In the genomic region with DNA sequence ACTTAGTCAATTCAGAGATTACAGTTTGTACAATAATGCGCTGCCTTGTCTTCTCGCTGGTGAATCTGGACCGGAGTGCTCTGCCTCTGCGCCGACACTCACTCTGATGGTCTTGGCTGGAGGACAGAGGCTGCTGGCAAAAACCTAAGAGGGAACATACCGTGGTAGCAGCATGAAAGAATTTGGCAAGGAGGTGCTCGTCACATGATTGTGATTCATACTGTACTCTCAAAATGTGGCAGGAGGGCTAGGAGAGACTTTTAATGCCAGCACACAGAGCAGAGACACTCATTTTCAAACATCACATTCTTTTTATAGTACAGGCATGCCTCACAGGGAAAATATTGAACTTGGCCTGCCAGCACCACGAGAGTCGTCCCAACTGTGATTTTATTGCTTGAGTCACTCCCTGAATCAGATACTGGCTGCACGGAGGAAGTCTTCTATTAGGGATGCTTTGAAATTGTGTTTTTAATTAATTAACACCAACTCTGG, we compare ENCODE assay signal across 8 cellular contexts.
DNase-seq lines count a peak whose midpoint lies in the region; ATAC-seq, FAIRE-seq and TF ChIP-seq lines count a peak whose summit lies in the region.

No MANE protein-coding gene starts in this region.

- SMC1A ChIA-PET in GM12878 (lab: Charles Lee; ENCODE audit: uncharacterized antibody, unreplicated experiment) = interaction anchor here (1.5 kb wide), 1 partner anchor 11 kb away, joined by 4 read pairs; no protein-coding TSS in a partner anchor

- no peak for TF ChIP-seq EP300 in GM12878 (IDR thresholded peaks at IDR 0.05; ENCODE audit: borderline replicate concordance in 1 of 2, control insufficient read depth in 1 of 2, low read depth in 2 of 2, low read length in 2 of 2)

- peak overlapping the region; percentile 30; the same call in 1 of the 2 replicates for H3K4me2 ChIP-seq in GM12878 (ENCODE audit: control insufficient read depth, insufficient read depth)

- no peak for TF ChIP-seq POLR2A in GM12878 (IDR thresholded peaks at IDR 0.05; ENCODE audit: low read depth, low read length)

- ATAC-seq in GM12878 = peak; percentile 64
- no peak for ATAC-seq in HG03460 (IDR thresholded peaks at IDR 0.05; ENCODE audit: unreplicated experiment)
- no peak for ATAC-seq in GM18873 (IDR thresholded peaks at IDR 0.05; ENCODE audit: low FRiP score, unreplicated experiment)
- no peak for ATAC-seq in stimulated activated memory B cell treated with anti-CD40 and anti-IgM and Interleukin-4, amounts not matched to agents 10 μg/mL and 1 μg/mL and 100 μg/mL, for 72 hours

- H3K9me3 ChIP-seq in GM12878 (replicated peaks; ENCODE audit: control insufficient read depth, insufficient read depth, low read length) (no peaks in the 10 kb centered on the region), kidney (ENCODE audit: control insufficient read depth in 1 of 2, low read length in 2 of 2) (no peaks in the 10 kb centered on the region)

- no peak overlapping the region for H3K4me3 Mint-ChIP-seq in stimulated activated memory B cell treated with anti-CD40 and anti-IgM and Interleukin-4, amounts not matched to agents 10 μg/mL and 1 μg/mL and 100 μg/mL, for 72 hours

- H3K4me1 ChIP-seq in GM12878 (ENCODE audit: control insufficient read depth, insufficient read depth, low read length) = no peaks in the 10 kb centered on the region; the same call in 1 of the 2 replicates
- H3K4me1 ChIP-seq in kidney (ENCODE audit: control insufficient read depth in 1 of 2, insufficient read depth in 1 of 2, low read depth in 1 of 2, low read length in 2 of 2) = peaks cover 19 to 27% of the 10 kb centered on the region in 2 donors

- FAIRE-seq in GM12878 (lab: Jason Lieb, UNC) (no peak), kidney (lab: Jason Lieb, UNC) (no peak)

- no peak overlapping the region for H3K9ac ChIP-seq in GM12878 (ENCODE audit: control insufficient read depth, insufficient read depth, low read length)
- H3K9ac ChIP-seq in kidney (ENCODE audit: low read length in 2 of 2) = peak overlapping the region in 1 of 2 donors; percentile 8

- H3K27me3 Mint-ChIP-seq in stimulated activated memory B cell treated with anti-CD40 and anti-IgM and Interleukin-4, amounts not matched to agents 10 μg/mL and 1 μg/mL and 100 μg/mL, for 72 hours = peaks cover 40% of the 10 kb centered on the region

- H3K27ac ChIP-seq in GM12878 (ENCODE audit: control insufficient read depth, insufficient read depth) (no peak overlapping the region), kidney (ENCODE audit: low read depth in 2 of 2, low read length in 2 of 2) (no peak overlapping the region)

- in situ Hi-C loops in GM12878 (cut with MboI) = no loop called here

- TF ChIP-seq RAD21 in GM12878 (IDR thresholded peaks at IDR 0.05; ENCODE audit: insufficient read depth, low read depth, low read length) = no peak

- CTCF ChIA-PET in GM12878 (lab: Yijun Ruan, JAX) = no interaction called here

- intact Hi-C loops in GM12878 (cut with micrococcal nuclease; ENCODE audit: unreplicated experiment) = no loop called here
- intact Hi-C loops in kidney (cut with DNase I) = no loop called here

- TF ChIP-seq CTCF in HFF-Myc (IDR thresholded peaks at IDR 0.05; ENCODE audit: low read depth, low read length, missing control alignments) (no peak), GM12878 (IDR thresholded peaks at IDR 0.05 in 2 of 3, conservative IDR thresholded peaks at IDR 0.05 in 1 of 3; ENCODE audit: control insufficient read depth in 2 of 3, extremely low read depth in 1 of 3, insufficient read depth in 1 of 3, low read depth in 3 of 3, low read length in 3 of 3) (no peak), kidney (IDR thresholded peaks at IDR 0.05; ENCODE audit: borderline replicate concordance, extremely low read depth, insufficient read depth) (no peak)

- H3K4me1 Mint-ChIP-seq in stimulated activated memory B cell treated with anti-CD40 and anti-IgM and Interleukin-4, amounts not matched to agents 10 μg/mL and 1 μg/mL and 100 μg/mL, for 72 hours = no peaks in the 10 kb centered on the region

- no peaks in the 10 kb centered on the region for H3K27me3 ChIP-seq in GM12878 (replicated peaks in 1 of 2; ENCODE audit: control insufficient read depth in 2 of 2, insufficient read depth in 2 of 2, low read length in 1 of 2)

- 36% methylated on average over 10 of the region's 10 CpGs for WGBS in GM12878 (ENCODE audit: insufficient coverage, insufficient replicate concordance, low lambda C conversion rate, missing lambda C conversion rate)

- no peaks in the 10 kb centered on the region for H4K20me1 ChIP-seq in GM12878 (ENCODE audit: control insufficient read depth, insufficient read depth)

- RAD21 ChIA-PET in GM12878 (lab: Charles Lee; ENCODE audit: unreplicated experiment) = interaction anchor here (0.9 kb wide), 1 partner anchor 10 kb away, joined by 3 read pairs; no protein-coding TSS in a partner anchor

- DNase-seq in HFF-Myc (ENCODE audit: extremely low read depth, low read depth) (peak; percentile 94), GM12878 (ENCODE audit: low read depth, low spot score) (no peak), kidney (peak; percentile 78), superior temporal gyrus (ENCODE audit: extremely low spot score) (peak; percentile 67)
- DNase-seq in stimulated activated CD4-positive, alpha-beta T cell treated with anti-CD3 and anti-CD28 coated beads, Interleukin-1b, Interleukin-23, amount 100 ng/mL, for 48 hours = no peak

- H2AFZ ChIP-seq in GM12878 (ENCODE audit: control insufficient read depth, low read depth, low read length) = peak overlapping the region; percentile 47

- no peak overlapping the region for H3K27ac Mint-ChIP-seq in stimulated activated memory B cell treated with anti-CD40 and anti-IgM and Interleukin-4, amounts not matched to agents 10 μg/mL and 1 μg/mL and 100 μg/mL, for 72 hours

- no peaks in the 10 kb centered on the region for H3K36me3 ChIP-seq in GM12878 (ENCODE audit: control insufficient read depth in 2 of 2, insufficient read depth in 2 of 2, low read length in 1 of 2)
- H3K36me3 ChIP-seq in kidney (ENCODE audit: control insufficient read depth in 1 of 2, insufficient read depth in 2 of 2, low read length in 2 of 2) = no peaks in the 10 kb centered on the region

- H3K36me3 Mint-ChIP-seq in stimulated activated memory B cell treated with anti-CD40 and anti-IgM and Interleukin-4, amounts not matched to agents 10 μg/mL and 1 μg/mL and 100 μg/mL, for 72 hours = no peaks in the 10 kb centered on the region

- BruUV-seq in GM12878 (replicated peaks; lab: Mats Ljungman, UMichigan) = no TSS peak

- H3K79me2 ChIP-seq in GM12878 (ENCODE audit: control insufficient read depth, insufficient read depth, low read length) = no peaks in the 10 kb centered on the region

- H3K4me3 ChIP-seq in HFF-Myc (replicated peaks; ENCODE audit: low read depth, low read length) (peak overlapping the region; percentile 27), GM12878 (no peak overlapping the region), kidney (ENCODE audit: low read length in 2 of 2) (peak overlapping the region; percentile 24 to 27)

- POLR2A ChIA-PET in GM12878 (lab: Charles Lee) = no interaction called here

- no peaks in the 10 kb centered on the region for H3K9me3 Mint-ChIP-seq in stimulated activated memory B cell treated with anti-CD40 and anti-IgM and Interleukin-4, amounts not matched to agents 10 μg/mL and 1 μg/mL and 100 μg/mL, for 72 hours

TF ChIP-seq in GM12878, 131 proteins besides CTCF, POLR2A, EP300 and RAD21 (continues in another document):
- TF ChIP-seq, protein P1, sequence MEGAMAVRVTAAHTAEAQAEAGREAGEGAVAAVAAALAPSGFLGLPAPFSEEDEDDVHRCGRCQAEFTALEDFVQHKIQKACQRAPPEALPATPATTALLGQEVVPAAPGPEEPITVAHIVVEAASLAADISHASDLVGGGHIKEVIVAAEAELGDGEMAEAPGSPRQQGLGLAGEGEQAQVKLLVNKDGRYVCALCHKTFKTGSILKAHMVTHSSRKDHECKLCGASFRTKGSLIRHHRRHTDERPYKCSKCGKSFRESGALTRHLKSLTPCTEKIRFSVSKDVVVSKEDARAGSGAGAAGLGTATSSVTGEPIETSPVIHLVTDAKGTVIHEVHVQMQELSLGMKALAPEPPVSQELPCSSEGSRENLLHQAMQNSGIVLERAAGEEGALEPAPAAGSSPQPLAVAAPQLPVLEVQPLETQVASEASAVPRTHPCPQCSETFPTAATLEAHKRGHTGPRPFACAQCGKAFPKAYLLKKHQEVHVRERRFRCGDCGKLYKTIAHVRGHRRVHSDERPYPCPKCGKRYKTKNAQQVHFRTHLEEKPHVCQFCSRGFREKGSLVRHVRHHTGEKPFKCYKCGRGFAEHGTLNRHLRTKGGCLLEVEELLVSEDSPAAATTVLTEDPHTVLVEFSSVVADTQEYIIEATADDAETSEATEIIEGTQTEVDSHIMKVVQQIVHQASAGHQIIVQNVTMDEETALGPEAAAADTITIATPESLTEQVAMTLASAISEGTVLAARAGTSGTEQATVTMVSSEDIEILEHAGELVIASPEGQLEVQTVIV (IDR thresholded peaks at IDR 0.05; ENCODE audit: borderline replicate concordance, partially characterized antibody) = no peak
- TF ChIP-seq TCF12 (IDR thresholded peaks at IDR 0.05; ENCODE audit: low read depth, low read length) = no peak
- no peak for TF ChIP-seq SRF (IDR thresholded peaks at IDR 0.05; ENCODE audit: low read depth in 2 of 2, low read length in 2 of 2)
- TF ChIP-seq, protein P2, sequence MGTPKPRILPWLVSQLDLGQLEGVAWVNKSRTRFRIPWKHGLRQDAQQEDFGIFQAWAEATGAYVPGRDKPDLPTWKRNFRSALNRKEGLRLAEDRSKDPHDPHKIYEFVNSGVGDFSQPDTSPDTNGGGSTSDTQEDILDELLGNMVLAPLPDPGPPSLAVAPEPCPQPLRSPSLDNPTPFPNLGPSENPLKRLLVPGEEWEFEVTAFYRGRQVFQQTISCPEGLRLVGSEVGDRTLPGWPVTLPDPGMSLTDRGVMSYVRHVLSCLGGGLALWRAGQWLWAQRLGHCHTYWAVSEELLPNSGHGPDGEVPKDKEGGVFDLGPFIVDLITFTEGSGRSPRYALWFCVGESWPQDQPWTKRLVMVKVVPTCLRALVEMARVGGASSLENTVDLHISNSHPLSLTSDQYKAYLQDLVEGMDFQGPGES (IDR thresholded peaks at IDR 0.05) = no peak
- TF ChIP-seq, protein P3, sequence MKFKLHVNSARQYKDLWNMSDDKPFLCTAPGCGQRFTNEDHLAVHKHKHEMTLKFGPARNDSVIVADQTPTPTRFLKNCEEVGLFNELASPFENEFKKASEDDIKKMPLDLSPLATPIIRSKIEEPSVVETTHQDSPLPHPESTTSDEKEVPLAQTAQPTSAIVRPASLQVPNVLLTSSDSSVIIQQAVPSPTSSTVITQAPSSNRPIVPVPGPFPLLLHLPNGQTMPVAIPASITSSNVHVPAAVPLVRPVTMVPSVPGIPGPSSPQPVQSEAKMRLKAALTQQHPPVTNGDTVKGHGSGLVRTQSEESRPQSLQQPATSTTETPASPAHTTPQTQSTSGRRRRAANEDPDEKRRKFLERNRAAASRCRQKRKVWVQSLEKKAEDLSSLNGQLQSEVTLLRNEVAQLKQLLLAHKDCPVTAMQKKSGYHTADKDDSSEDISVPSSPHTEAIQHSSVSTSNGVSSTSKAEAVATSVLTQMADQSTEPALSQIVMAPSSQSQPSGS (IDR thresholded peaks at IDR 0.05; ENCODE audit: low read length) = no peak
- no peak for TF ChIP-seq CHD2 (IDR thresholded peaks at IDR 0.05; ENCODE audit: borderline replicate concordance, low read depth, low read length)

Comparison
In these comparisons a context has a peak if more than half of its experiments do, and no peak if none do; other contexts are left out.
1. DNase-seq: peak in HFF-Myc (single experiment), kidney (single experiment) and superior temporal gyrus (single experiment); none in GM12878 (single experiment) and stimulated activated CD4-positive, alpha-beta T cell treated with anti-CD3 and anti-CD28 coated beads, Interleukin-1b, Interleukin-23, amount 100 ng/mL, for 48 hours (single experiment).